In the genomic region with DNA sequence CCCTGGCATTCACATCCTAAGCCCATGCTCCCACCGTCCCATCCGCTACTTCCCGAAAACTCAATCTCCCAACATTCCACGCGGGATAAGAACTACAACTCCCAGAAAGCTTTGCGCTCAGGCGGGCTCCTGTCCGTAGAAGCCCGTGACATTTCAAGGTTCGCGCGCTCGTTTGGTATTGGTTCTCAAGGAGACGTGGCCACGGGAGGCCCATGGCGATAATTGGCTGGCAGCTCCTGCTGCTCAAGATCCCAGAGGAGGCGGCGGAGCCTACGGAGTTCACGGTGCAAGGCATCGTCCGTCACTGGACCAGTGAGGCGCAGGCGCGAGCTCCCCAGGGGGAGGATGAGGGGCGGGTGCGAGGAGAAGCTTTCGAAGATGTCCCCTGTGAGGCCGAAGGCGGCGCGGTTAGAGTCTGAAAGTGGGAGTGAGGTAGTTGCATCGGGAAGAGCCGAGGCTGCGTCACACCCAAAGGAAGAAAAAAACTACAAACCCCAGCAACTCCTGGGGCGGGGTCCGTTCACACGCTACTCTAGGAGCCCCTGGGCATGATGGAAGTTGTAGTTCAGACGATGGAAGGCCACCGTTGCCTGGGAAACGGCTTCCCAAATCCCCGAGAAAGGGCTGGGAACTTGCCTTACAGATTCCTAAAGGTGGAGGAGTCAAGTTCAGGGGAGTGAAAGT, we compare ENCODE assay signal across 1 cellular context.
TF ChIP-seq lines count a peak whose summit lies in the region.

No MANE protein-coding gene starts in this region.

TF ChIP-seq in HepG2, 621 proteins besides CTCF, POLR2A, EP300 and RAD21 (continued from another document and continues in another):
- TF ChIP-seq ZNF256 (CRISPR knock-in tag; conservative IDR thresholded peaks at IDR 0.05) (no peak), PAWR (CRISPR knock-in tag; IDR thresholded peaks at IDR 0.05; ENCODE audit: borderline replicate concordance) (no peak), GABPB1 (CRISPR knock-in tag; IDR thresholded peaks at IDR 0.05) (peak; percentile 80), ZNF598 (CRISPR knock-in tag; IDR thresholded peaks at IDR 0.05; ENCODE audit: borderline replicate concordance) (0 out of 2 replicates have a peak, but pooled peaks have one; percentile 60), SKI (IDR thresholded peaks at IDR 0.05; ENCODE audit: partially characterized antibody) (no peak), ZSCAN9 (CRISPR knock-in tag; IDR thresholded peaks at IDR 0.05; ENCODE audit: borderline replicate concordance) (peak; percentile 28; the same call in 1 of the 2 replicates), RAD51 (IDR thresholded peaks at IDR 0.05; ENCODE audit: borderline replicate concordance) (no peak), ZNF644 (CRISPR knock-in tag; IDR thresholded peaks at IDR 0.05; ENCODE audit: low read depth) (no peak), SYNCRIP (IDR thresholded peaks at IDR 0.05; ENCODE audit: insufficient read depth, low read depth, low read length) (no peak), FOXC1 (CRISPR knock-in tag; IDR thresholded peaks at IDR 0.05; ENCODE audit: borderline replicate concordance) (no peak), ZNF24 (IDR thresholded peaks at IDR 0.05) (no peak), ZNF629 (CRISPR knock-in tag; conservative IDR thresholded peaks at IDR 0.05) (no peak), BORCS8-MEF2B (CRISPR knock-in tag; IDR thresholded peaks at IDR 0.05) (peak; percentile 81; the same call in 1 of the 2 replicates), FOSL2 (CRISPR knock-in tag; IDR thresholded peaks at IDR 0.05) (peak; percentile 5; the same call in 1 of the 2 replicates), NR2F2 (IDR thresholded peaks at IDR 0.05; ENCODE audit: borderline replicate concordance, low read depth) (no peak), LCORL (IDR thresholded peaks at IDR 0.05) (no peak), LCORL (CRISPR knock-in tag; IDR thresholded peaks at IDR 0.05) (peak; percentile 29; the same call in 1 of the 2 replicates), ZNF883 (CRISPR knock-in tag; IDR thresholded peaks at IDR 0.05; ENCODE audit: not compliant biosample characterization) (no peak), STAT5B (CRISPR knock-in tag; IDR thresholded peaks at IDR 0.05) (no peak), ZBTB21 (CRISPR knock-in tag; IDR thresholded peaks at IDR 0.05) (no peak), ZBTB1 (CRISPR knock-in tag; IDR thresholded peaks at IDR 0.05; ENCODE audit: borderline replicate concordance) (no peak), ZNF780A (CRISPR knock-in tag; IDR thresholded peaks at IDR 0.05) (no peak), SSRP1 (CRISPR knock-in tag; IDR thresholded peaks at IDR 0.05) (no peak), NCOA5 (CRISPR knock-in tag; IDR thresholded peaks at IDR 0.05) (no peak), ZNF34 (CRISPR knock-in tag; IDR thresholded peaks at IDR 0.05; ENCODE audit: borderline replicate concordance) (no peak), HOXA9 (CRISPR knock-in tag; IDR thresholded peaks at IDR 0.05; ENCODE audit: borderline replicate concordance) (no peak), ZSCAN22 (CRISPR knock-in tag; IDR thresholded peaks at IDR 0.05) (no peak), GATAD1 (CRISPR knock-in tag; IDR thresholded peaks at IDR 0.05) (peak; percentile 70; the same call in 1 of the 2 replicates), ZMYM2 (CRISPR knock-in tag; IDR thresholded peaks at IDR 0.05) (no peak), ZNF619 (CRISPR knock-in tag; IDR thresholded peaks at IDR 0.05) (no peak), NR2F6 (IDR thresholded peaks at IDR 0.05) (no peak), NR2F6 (CRISPR knock-in tag; IDR thresholded peaks at IDR 0.05) (no peak), MEIS2 (CRISPR knock-in tag; IDR thresholded peaks at IDR 0.05) (no peak), TAF15 (IDR thresholded peaks at IDR 0.05; ENCODE audit: low read depth, low read length, poor library complexity, severe bottlenecking) (no peak), YY1 (IDR thresholded peaks at IDR 0.05; ENCODE audit: insufficient read depth, insufficient replicate concordance, low read depth, low read length) (peak; percentile 13), KLF6 (CRISPR knock-in tag; IDR thresholded peaks at IDR 0.05) (no peak), ZNF510 (CRISPR knock-in tag; IDR thresholded peaks at IDR 0.05; ENCODE audit: low read depth) (no peak), ZC3H4 (CRISPR knock-in tag; IDR thresholded peaks at IDR 0.05; ENCODE audit: borderline replicate concordance) (no peak), SATB2 (CRISPR knock-in tag; IDR thresholded peaks at IDR 0.05) (no peak), EED (CRISPR knock-in tag; IDR thresholded peaks at IDR 0.05) (no peak)
- TF ChIP-seq, protein P1, sequence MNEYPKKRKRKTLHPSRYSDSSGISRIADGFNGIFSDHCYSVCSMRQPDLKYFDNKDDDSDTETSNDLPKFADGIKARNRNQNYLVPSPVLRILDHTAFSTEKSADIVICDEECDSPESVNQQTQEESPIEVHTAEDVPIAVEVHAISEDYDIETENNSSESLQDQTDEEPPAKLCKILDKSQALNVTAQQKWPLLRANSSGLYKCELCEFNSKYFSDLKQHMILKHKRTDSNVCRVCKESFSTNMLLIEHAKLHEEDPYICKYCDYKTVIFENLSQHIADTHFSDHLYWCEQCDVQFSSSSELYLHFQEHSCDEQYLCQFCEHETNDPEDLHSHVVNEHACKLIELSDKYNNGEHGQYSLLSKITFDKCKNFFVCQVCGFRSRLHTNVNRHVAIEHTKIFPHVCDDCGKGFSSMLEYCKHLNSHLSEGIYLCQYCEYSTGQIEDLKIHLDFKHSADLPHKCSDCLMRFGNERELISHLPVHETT (CRISPR knock-in tag; conservative IDR thresholded peaks at IDR 0.05): no peak
- TF ChIP-seq, protein P2, sequence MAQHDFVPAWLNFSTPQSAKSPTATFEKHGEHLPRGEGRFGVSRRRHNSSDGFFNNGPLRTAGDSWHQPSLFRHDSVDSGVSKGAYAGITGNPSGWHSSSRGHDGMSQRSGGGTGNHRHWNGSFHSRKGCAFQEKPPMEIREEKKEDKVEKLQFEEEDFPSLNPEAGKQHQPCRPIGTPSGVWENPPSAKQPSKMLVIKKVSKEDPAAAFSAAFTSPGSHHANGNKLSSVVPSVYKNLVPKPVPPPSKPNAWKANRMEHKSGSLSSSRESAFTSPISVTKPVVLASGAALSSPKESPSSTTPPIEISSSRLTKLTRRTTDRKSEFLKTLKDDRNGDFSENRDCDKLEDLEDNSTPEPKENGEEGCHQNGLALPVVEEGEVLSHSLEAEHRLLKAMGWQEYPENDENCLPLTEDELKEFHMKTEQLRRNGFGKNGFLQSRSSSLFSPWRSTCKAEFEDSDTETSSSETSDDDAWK (CRISPR knock-in tag; IDR thresholded peaks at IDR 0.05): no peak
- TF ChIP-seq, protein P3, sequence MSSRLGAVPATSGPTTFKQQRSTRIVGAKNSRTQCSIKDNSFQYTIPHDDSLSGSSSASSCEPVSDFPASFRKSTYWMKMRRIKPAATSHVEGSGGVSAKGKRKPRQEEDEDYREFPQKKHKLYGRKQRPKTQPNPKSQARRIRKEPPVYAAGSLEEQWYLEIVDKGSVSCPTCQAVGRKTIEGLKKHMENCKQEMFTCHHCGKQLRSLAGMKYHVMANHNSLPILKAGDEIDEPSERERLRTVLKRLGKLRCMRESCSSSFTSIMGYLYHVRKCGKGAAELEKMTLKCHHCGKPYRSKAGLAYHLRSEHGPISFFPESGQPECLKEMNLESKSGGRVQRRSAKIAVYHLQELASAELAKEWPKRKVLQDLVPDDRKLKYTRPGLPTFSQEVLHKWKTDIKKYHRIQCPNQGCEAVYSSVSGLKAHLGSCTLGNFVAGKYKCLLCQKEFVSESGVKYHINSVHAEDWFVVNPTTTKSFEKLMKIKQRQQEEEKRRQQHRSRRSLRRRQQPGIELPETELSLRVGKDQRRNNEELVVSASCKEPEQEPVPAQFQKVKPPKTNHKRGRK (CRISPR knock-in tag; IDR thresholded peaks at IDR 0.05): no peak
- TF ChIP-seq, protein P4, sequence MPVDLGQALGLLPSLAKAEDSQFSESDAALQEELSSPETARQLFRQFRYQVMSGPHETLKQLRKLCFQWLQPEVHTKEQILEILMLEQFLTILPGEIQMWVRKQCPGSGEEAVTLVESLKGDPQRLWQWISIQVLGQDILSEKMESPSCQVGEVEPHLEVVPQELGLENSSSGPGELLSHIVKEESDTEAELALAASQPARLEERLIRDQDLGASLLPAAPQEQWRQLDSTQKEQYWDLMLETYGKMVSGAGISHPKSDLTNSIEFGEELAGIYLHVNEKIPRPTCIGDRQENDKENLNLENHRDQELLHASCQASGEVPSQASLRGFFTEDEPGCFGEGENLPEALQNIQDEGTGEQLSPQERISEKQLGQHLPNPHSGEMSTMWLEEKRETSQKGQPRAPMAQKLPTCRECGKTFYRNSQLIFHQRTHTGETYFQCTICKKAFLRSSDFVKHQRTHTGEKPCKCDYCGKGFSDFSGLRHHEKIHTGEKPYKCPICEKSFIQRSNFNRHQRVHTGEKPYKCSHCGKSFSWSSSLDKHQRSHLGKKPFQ (CRISPR knock-in tag; IDR thresholded peaks at IDR 0.05; ENCODE audit: insufficient replicate concordance): no peak
- TF ChIP-seq, protein P5, sequence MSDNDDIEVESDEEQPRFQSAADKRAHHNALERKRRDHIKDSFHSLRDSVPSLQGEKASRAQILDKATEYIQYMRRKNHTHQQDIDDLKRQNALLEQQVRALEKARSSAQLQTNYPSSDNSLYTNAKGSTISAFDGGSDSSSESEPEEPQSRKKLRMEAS (IDR thresholded peaks at IDR 0.05): no peak
- TF ChIP-seq, protein P6, sequence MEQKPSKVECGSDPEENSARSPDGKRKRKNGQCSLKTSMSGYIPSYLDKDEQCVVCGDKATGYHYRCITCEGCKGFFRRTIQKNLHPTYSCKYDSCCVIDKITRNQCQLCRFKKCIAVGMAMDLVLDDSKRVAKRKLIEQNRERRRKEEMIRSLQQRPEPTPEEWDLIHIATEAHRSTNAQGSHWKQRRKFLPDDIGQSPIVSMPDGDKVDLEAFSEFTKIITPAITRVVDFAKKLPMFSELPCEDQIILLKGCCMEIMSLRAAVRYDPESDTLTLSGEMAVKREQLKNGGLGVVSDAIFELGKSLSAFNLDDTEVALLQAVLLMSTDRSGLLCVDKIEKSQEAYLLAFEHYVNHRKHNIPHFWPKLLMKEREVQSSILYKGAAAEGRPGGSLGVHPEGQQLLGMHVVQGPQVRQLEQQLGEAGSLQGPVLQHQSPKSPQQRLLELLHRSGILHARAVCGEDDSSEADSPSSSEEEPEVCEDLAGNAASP (CRISPR knock-in tag; IDR thresholded peaks at IDR 0.05; ENCODE audit: borderline replicate concordance): no peak
- TF ChIP-seq, protein P7, sequence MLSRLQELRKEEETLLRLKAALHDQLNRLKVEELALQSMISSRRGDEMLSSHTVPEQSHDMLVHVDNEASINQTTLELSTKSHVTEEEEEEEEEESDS (CRISPR knock-in tag; IDR thresholded peaks at IDR 0.05; ENCODE audit: borderline replicate concordance): no peak
- TF ChIP-seq, protein P8, sequence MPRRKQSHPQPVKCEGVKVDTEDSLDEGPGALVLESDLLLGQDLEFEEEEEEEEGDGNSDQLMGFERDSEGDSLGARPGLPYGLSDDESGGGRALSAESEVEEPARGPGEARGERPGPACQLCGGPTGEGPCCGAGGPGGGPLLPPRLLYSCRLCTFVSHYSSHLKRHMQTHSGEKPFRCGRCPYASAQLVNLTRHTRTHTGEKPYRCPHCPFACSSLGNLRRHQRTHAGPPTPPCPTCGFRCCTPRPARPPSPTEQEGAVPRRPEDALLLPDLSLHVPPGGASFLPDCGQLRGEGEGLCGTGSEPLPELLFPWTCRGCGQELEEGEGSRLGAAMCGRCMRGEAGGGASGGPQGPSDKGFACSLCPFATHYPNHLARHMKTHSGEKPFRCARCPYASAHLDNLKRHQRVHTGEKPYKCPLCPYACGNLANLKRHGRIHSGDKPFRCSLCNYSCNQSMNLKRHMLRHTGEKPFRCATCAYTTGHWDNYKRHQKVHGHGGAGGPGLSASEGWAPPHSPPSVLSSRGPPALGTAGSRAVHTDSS (CRISPR knock-in tag; conservative IDR thresholded peaks at IDR 0.05): no peak
- TF ChIP-seq, protein P9, sequence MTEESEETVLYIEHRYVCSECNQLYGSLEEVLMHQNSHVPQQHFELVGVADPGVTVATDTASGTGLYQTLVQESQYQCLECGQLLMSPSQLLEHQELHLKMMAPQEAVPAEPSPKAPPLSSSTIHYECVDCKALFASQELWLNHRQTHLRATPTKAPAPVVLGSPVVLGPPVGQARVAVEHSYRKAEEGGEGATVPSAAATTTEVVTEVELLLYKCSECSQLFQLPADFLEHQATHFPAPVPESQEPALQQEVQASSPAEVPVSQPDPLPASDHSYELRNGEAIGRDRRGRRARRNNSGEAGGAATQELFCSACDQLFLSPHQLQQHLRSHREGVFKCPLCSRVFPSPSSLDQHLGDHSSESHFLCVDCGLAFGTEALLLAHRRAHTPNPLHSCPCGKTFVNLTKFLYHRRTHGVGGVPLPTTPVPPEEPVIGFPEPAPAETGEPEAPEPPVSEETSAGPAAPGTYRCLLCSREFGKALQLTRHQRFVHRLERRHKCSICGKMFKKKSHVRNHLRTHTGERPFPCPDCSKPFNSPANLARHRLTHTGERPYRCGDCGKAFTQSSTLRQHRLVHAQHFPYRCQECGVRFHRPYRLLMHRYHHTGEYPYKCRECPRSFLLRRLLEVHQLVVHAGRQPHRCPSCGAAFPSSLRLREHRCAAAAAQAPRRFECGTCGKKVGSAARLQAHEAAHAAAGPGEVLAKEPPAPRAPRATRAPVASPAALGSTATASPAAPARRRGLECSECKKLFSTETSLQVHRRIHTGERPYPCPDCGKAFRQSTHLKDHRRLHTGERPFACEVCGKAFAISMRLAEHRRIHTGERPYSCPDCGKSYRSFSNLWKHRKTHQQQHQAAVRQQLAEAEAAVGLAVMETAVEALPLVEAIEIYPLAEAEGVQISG (CRISPR knock-in tag; IDR thresholded peaks at IDR 0.05): peak; percentile 82
- TF ChIP-seq, protein P10, sequence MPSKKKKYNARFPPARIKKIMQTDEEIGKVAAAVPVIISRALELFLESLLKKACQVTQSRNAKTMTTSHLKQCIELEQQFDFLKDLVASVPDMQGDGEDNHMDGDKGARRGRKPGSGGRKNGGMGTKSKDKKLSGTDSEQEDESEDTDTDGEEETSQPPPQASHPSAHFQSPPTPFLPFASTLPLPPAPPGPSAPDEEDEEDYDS (CRISPR knock-in tag; IDR thresholded peaks at IDR 0.05): peak; percentile 72
- TF ChIP-seq, protein P11, sequence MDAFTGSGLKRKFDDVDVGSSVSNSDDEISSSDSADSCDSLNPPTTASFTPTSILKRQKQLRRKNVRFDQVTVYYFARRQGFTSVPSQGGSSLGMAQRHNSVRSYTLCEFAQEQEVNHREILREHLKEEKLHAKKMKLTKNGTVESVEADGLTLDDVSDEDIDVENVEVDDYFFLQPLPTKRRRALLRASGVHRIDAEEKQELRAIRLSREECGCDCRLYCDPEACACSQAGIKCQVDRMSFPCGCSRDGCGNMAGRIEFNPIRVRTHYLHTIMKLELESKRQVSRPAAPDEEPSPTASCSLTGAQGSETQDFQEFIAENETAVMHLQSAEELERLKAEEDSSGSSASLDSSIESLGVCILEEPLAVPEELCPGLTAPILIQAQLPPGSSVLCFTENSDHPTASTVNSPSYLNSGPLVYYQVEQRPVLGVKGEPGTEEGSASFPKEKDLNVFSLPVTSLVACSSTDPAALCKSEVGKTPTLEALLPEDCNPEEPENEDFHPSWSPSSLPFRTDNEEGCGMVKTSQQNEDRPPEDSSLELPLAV (CRISPR knock-in tag; conservative IDR thresholded peaks at IDR 0.05; ENCODE audit: low read depth): no peak
- TF ChIP-seq, protein P12, sequence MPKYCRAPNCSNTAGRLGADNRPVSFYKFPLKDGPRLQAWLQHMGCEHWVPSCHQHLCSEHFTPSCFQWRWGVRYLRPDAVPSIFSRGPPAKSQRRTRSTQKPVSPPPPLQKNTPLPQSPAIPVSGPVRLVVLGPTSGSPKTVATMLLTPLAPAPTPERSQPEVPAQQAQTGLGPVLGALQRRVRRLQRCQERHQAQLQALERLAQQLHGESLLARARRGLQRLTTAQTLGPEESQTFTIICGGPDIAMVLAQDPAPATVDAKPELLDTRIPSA (CRISPR knock-in tag; IDR thresholded peaks at IDR 0.05; ENCODE audit: borderline replicate concordance): no peak
